ENCODE assay signal across 14 cellular contexts in genomic region chr3:139434764-139435291, GRCh38. TPM values are rescaled to one million over a fixed set of nuclear protein-coding genes. Genes with fewer than 3 reads are reported as not detected.
DNase-seq lines count a peak whose midpoint lies in the region; ATAC-seq and TF ChIP-seq lines count a peak whose summit lies in the region.
"Had no signal": no experiment of that assay in that cellular context is flagged by ENCODE, and none has a peak within 500 bp of the region (broad histone marks: within the 10 kb centered on the region; RNA-seq: fewer than 3 reads in every experiment).

No MANE protein-coding gene starts in this region.

- no peaks in the 10 kb centered on the region for H3K9me3 Mint-ChIP-seq in activated T-helper 2 cell treated with anti-CD3 and anti-CD28 coated beads, Interferon-gamma antibody, Interleukin-2, Interleukin-4, amounts not matched to agents 10 μg/mL and 5 μg/mL and 100 μg/mL, durations not matched to agents 14 hours and 24 hours and 36 hours
- H3K9me3 Mint-ChIP-seq: activated B cell treated with CpG ODN at 0.5 μM for 24 hours had no signal

- no peak overlapping the region for H3K4me3 ChIP-seq in heart left ventricle
- H3K4me3 ChIP-seq in left ventricle myocardium inferior = no peak overlapping the region
- H3K4me3 ChIP-seq in lower lobe of right lung = no peak overlapping the region
- H3K4me3 ChIP-seq: transverse colon had no signal

- TF ChIP-seq POLR2A in heart left ventricle (IDR thresholded peaks at IDR 0.05) = no peak

- H3K27ac ChIP-seq in heart left ventricle = peak overlapping the region in 1 of 12 donors; percentile 80
- no peak overlapping the region for H3K27ac ChIP-seq in left ventricle myocardium inferior (replicated peaks)
- H3K27ac ChIP-seq in lower lobe of right lung = peak overlapping the region; percentile 18

- no peaks in the 10 kb centered on the region for H3K36me3 ChIP-seq in heart left ventricle
- H3K36me3 ChIP-seq in left ventricle myocardium inferior = peaks cover 4% of the 10 kb centered on the region
- H3K36me3 ChIP-seq in lower lobe of right lung = no peaks in the 10 kb centered on the region
- H3K36me3 ChIP-seq: transverse colon had no signal

- H3K4me1 ChIP-seq in heart left ventricle (peaks cover 0 to 21% (median 0%) of the 10 kb centered on the region in 12 donors), left ventricle myocardium inferior (no peaks in the 10 kb centered on the region), lower lobe of right lung (peaks cover 9% of the 10 kb centered on the region)
- H3K4me1 ChIP-seq: transverse colon had no signal

- H3K36me3 Mint-ChIP-seq in activated T-helper 2 cell treated with anti-CD3 and anti-CD28 coated beads, Interferon-gamma antibody, Interleukin-2, Interleukin-4, amounts not matched to agents 10 μg/mL and 5 μg/mL and 100 μg/mL, durations not matched to agents 14 hours and 24 hours and 36 hours (ENCODE audit: low read depth) = no peaks in the 10 kb centered on the region

- DNase-seq in heart left ventricle (peak in 1 of 5 donors; percentile 29), left ventricle myocardium inferior (no peak), dedifferentiated amniotic fluid mesenchymal stem cell (ENCODE audit: extremely low spot score) (peak; percentile 55), lower lobe of right lung (no peak), activated T-cell treated with anti-CD3 and anti-CD28 coated beads for 4 hours (no peak), NCI-H774 (lab: John Stamatoyannopoulos, UW) (no peak)
- no peak for DNase-seq in activated T-helper 2 cell treated with anti-CD3 and anti-CD28 coated beads, Interferon-gamma antibody, Interleukin-2, Interleukin-4, amounts not matched to agents 10 μg/mL and 5 μg/mL and 100 μg/mL, durations not matched to agents 14 hours and 24 hours and 36 hours (ENCODE audit: low spot score)
- DNase-seq: ACHN; activated B cell treated with CpG ODN at 0.5 μM for 24 hours; NCI-H1092; stimulated activated CD4-positive, alpha-beta T cell treated with anti-CD3 and anti-CD28 coated beads, Interleukin-4, amount 100 ng/mL, for 4 hours; transverse colon had no signal

- WGBS in heart left ventricle, 4 donors = 80 to 93% (median 91%) methylated on average over 1 to 6 of the region's 6 CpGs

- peaks cover 0 to 5% (median 0%) of the 10 kb centered on the region in 12 donors for H3K9me3 ChIP-seq in heart left ventricle
- H3K9me3 ChIP-seq in left ventricle myocardium inferior (replicated peaks) = no peaks in the 10 kb centered on the region
- H3K9me3 ChIP-seq in lower lobe of right lung = no peaks in the 10 kb centered on the region
- H3K9me3 ChIP-seq: transverse colon had no signal

- no peak overlapping the region for H3K27ac Mint-ChIP-seq in activated T-helper 2 cell treated with anti-CD3 and anti-CD28 coated beads, Interferon-gamma antibody, Interleukin-2, Interleukin-4, amounts not matched to agents 10 μg/mL and 5 μg/mL and 100 μg/mL, durations not matched to agents 14 hours and 24 hours and 36 hours
- H3K27ac Mint-ChIP-seq: activated B cell treated with CpG ODN at 0.5 μM for 24 hours; activated naive CD8-positive, alpha-beta T cell had no signal

- H3K4me3 Mint-ChIP-seq in activated T-helper 2 cell treated with anti-CD3 and anti-CD28 coated beads, Interferon-gamma antibody, Interleukin-2, Interleukin-4, amounts not matched to agents 10 μg/mL and 5 μg/mL and 100 μg/mL, durations not matched to agents 14 hours and 24 hours and 36 hours (ENCODE audit: low read depth) = no peak overlapping the region
- H3K4me3 Mint-ChIP-seq: activated B cell treated with CpG ODN at 0.5 μM for 24 hours; activated naive CD8-positive, alpha-beta T cell had no signal

- no peaks in the 10 kb centered on the region for H3K4me1 Mint-ChIP-seq in activated T-helper 2 cell treated with anti-CD3 and anti-CD28 coated beads, Interferon-gamma antibody, Interleukin-2, Interleukin-4, amounts not matched to agents 10 μg/mL and 5 μg/mL and 100 μg/mL, durations not matched to agents 14 hours and 24 hours and 36 hours (ENCODE audit: low read depth)
- H3K4me1 Mint-ChIP-seq: activated B cell treated with CpG ODN at 0.5 μM for 24 hours had no signal

- intact Hi-C loops in heart left ventricle (cut with DNase I) = loop anchor here in 1 of 10 donors (5.0 kb wide), 1 partner anchor 122 kb away; no protein-coding TSS in a partner anchor
- intact Hi-C loops in left ventricle myocardium inferior (cut with micrococcal nuclease) = no loop called here
- intact Hi-C loops in lower lobe of right lung (cut with DNase I) = no loop called here
- intact Hi-C loops in activated T-helper 2 cell treated with anti-CD3 and anti-CD28 coated beads, Interferon-gamma antibody, Interleukin-2, Interleukin-4, amounts not matched to agents 10 μg/mL and 5 μg/mL and 100 μg/mL, durations not matched to agents 14 hours and 24 hours and 36 hours (cut with micrococcal nuclease) = no loop called here

- no peaks in the 10 kb centered on the region for H3K27me3 Mint-ChIP-seq in activated T-helper 2 cell treated with anti-CD3 and anti-CD28 coated beads, Interferon-gamma antibody, Interleukin-2, Interleukin-4, amounts not matched to agents 10 μg/mL and 5 μg/mL and 100 μg/mL, durations not matched to agents 14 hours and 24 hours and 36 hours (ENCODE audit: low read depth)
- H3K27me3 Mint-ChIP-seq: activated B cell treated with CpG ODN at 0.5 μM for 24 hours; activated naive CD8-positive, alpha-beta T cell had no signal

- ATAC-seq in heart left ventricle = peak in 3 of 4 donors; percentile 42 to 72 (median 51)
- peak; percentile 39 to 54 for ATAC-seq in lower lobe of right lung
- no peak for ATAC-seq in HG03521 (IDR thresholded peaks at IDR 0.05; ENCODE audit: unreplicated experiment)

- TF ChIP-seq CTCF in heart left ventricle (IDR thresholded peaks at IDR 0.05) (no peak), left ventricle myocardium inferior (IDR thresholded peaks at IDR 0.05; ENCODE audit: borderline replicate concordance) (no peak), lower lobe of right lung (IDR thresholded peaks at IDR 0.05) (no peak)

- H3K27me3 ChIP-seq in heart left ventricle = no peaks in the 10 kb centered on the region
- no peaks in the 10 kb centered on the region for H3K27me3 ChIP-seq in left ventricle myocardium inferior (ENCODE audit: low read depth)
- no peaks in the 10 kb centered on the region for H3K27me3 ChIP-seq in lower lobe of right lung (ENCODE audit: low read depth)
- H3K27me3 ChIP-seq: transverse colon had no signal

RNA-seq across cellular contexts. Expression of gene RBP2, which starts 41.5 kb away (rescaled TPM):
- total RNA-seq in heart left ventricle (not detected), left ventricle myocardium inferior (not detected), lower lobe of right lung (3.1 TPM)
- polyA plus RNA-seq in heart left ventricle = under 1 TPM in 1 of 2 donors, not detected in 1; 0.25 TPM
- total RNA-seq in activated T-helper 2 cell treated with anti-CD3 and anti-CD28 coated beads, Interferon-gamma antibody, Interleukin-2, Interleukin-4, amounts not matched to agents 10 μg/mL and 5 μg/mL and 100 μg/mL, durations not matched to agents 14 hours and 24 hours and 36 hours = not detected in 2 replicates
- total RNA-seq: activated B cell treated with CpG ODN at 0.5 μM for 24 hours had no signal

RNA-seq across cellular contexts. Expression of gene COPB2, which starts 45.4 kb away (rescaled TPM):
- total RNA-seq in heart left ventricle = 10 to 100 TPM; 40.1 to 80.2 (median 62.3) TPM
- polyA plus RNA-seq in heart left ventricle = 10 to 100 TPM; 17.7 to 75.7 TPM
- total RNA-seq in left ventricle myocardium inferior = 68.8 TPM
- 109 TPM for total RNA-seq in lower lobe of right lung
- total RNA-seq in activated T-helper 2 cell treated with anti-CD3 and anti-CD28 coated beads, Interferon-gamma antibody, Interleukin-2, Interleukin-4, amounts not matched to agents 10 μg/mL and 5 μg/mL and 100 μg/mL, durations not matched to agents 14 hours and 24 hours and 36 hours = 119 and 120 TPM in 2 replicates
